ENCODE assay signal across 24 cellular contexts in genomic region chr14:96747608-96748007, GRCh38.
"Had no signal": no experiment of that assay in that cellular context is flagged by ENCODE, and none has a peak within 500 bp of the region (broad histone marks: within the 10 kb centered on the region; RNA-seq: fewer than 3 reads in every experiment).

No MANE protein-coding gene starts in this region.

- H3K79me2 ChIP-seq: hepatocyte had no signal

- H3K4me3 ChIP-seq: heart right ventricle, hepatocyte, left lung, lower lobe of right lung, pancreas, prostate gland, smooth muscle cell, tibial nerve, vagina had no signal

- H3K36me3 ChIP-seq: heart right ventricle, left lung, lower lobe of right lung, pancreas, prostate gland, tibial nerve, vagina had no signal

- H3K27me3 ChIP-seq: pancreas, vagina had no signal

- H3K27ac ChIP-seq: heart right ventricle, hepatocyte, left lung, lower lobe of right lung, pancreas, prostate gland, tibial nerve, vagina had no signal

- H3K4me2 ChIP-seq: hepatocyte, smooth muscle cell had no signal

- H3K4me1 ChIP-seq: heart right ventricle, left lung, lower lobe of right lung, pancreas, prostate gland, tibial nerve, vagina had no signal

- ATAC-seq: heart right ventricle; left cardiac atrium; left lung; lower lobe of right lung; naive thymus-derived CD8-positive, alpha-beta T cell; pancreas; right cardiac atrium; stimulated activated memory B cell treated with anti-CD40 and anti-IgM and Interleukin-4, amounts not matched to agents 10 μg/mL and 1 μg/mL and 100 μg/mL, for 72 hours; stimulated activated naive CD8-positive, alpha-beta T cell treated with anti-CD3 and anti-CD28 coated beads, Interleukin-15, amount 100 ng/mL, for 72 hours had no signal

- DNase-seq: heart right ventricle; kidney glomerular epithelial cell; left cardiac atrium; left lung; lower lobe of right lung; mammary epithelial cell; mesenchymal stem cell; naive thymus-derived CD8-positive, alpha-beta T cell; pancreas; retina; right cardiac atrium; stimulated activated CD4-positive, alpha-beta T cell treated with anti-CD3 and anti-CD28 coated beads, Interleukin-1b, Interleukin-23, amount 100 ng/mL, for 48 hours; stimulated activated CD4-positive, alpha-beta T cell treated with anti-CD3 and anti-CD28 coated beads, Interleukin-2, amount 100 ng/mL, for 48 hours; stimulated activated CD4-positive, alpha-beta T cell treated with anti-CD3 and anti-CD28 coated beads, Interleukin-4, amount 100 ng/mL, for 4 hours; stimulated activated CD8-positive, alpha-beta memory T cell treated with anti-CD3 and anti-CD28 coated beads, Interleukin-4, amount 100 ng/mL, for 48 hours; stimulated activated naive CD4-positive, alpha-beta T cell treated with Interleukin-2 at 50 U/mL for 16 hours; stimulated activated naive CD8-positive, alpha-beta T cell treated with anti-CD3 and anti-CD28 coated beads, Interleukin-15, amount 100 ng/mL, for 72 hours; substantia nigra had no signal

- H2AFZ ChIP-seq: hepatocyte had no signal

- H3K9me3 ChIP-seq: heart right ventricle, left lung, lower lobe of right lung, pancreas, prostate gland, tibial nerve, vagina had no signal
